In genomic region chr17:7478276-7479138, GRCh38 we compare ENCODE assay signal across 1 cellular context.
TF ChIP-seq lines count a peak whose summit lies in the region.

No MANE protein-coding gene starts in this region.

TF ChIP-seq in HepG2, 621 proteins besides CTCF, POLR2A, EP300 and RAD21 (continued from another document):
- TF ChIP-seq PRDM10 (CRISPR knock-in tag; IDR thresholded peaks at IDR 0.05; ENCODE audit: low read depth): peak; percentile 32; the same call in 1 of the 2 replicates
- no peak for TF ChIP-seq HNRNPH1 (optimal IDR thresholded peaks at IDR 0.05; ENCODE audit: low read depth, low read length)
- no peak; the same call in 1 of the 2 replicates for TF ChIP-seq ZNF646 (CRISPR knock-in tag; IDR thresholded peaks at IDR 0.05)
- TF ChIP-seq ZNF567 (CRISPR knock-in tag; IDR thresholded peaks at IDR 0.05; ENCODE audit: borderline replicate concordance): 0 out of 2 replicates have a peak, but pooled peaks have one; percentile 49
- no peak for TF ChIP-seq MEIS2 (CRISPR knock-in tag; IDR thresholded peaks at IDR 0.05)
- TF ChIP-seq, protein P1, sequence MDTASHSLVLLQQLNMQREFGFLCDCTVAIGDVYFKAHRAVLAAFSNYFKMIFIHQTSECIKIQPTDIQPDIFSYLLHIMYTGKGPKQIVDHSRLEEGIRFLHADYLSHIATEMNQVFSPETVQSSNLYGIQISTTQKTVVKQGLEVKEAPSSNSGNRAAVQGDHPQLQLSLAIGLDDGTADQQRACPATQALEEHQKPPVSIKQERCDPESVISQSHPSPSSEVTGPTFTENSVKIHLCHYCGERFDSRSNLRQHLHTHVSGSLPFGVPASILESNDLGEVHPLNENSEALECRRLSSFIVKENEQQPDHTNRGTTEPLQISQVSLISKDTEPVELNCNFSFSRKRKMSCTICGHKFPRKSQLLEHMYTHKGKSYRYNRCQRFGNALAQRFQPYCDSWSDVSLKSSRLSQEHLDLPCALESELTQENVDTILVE (CRISPR knock-in tag; IDR thresholded peaks at IDR 0.05): no peak
- TF ChIP-seq, protein P2, sequence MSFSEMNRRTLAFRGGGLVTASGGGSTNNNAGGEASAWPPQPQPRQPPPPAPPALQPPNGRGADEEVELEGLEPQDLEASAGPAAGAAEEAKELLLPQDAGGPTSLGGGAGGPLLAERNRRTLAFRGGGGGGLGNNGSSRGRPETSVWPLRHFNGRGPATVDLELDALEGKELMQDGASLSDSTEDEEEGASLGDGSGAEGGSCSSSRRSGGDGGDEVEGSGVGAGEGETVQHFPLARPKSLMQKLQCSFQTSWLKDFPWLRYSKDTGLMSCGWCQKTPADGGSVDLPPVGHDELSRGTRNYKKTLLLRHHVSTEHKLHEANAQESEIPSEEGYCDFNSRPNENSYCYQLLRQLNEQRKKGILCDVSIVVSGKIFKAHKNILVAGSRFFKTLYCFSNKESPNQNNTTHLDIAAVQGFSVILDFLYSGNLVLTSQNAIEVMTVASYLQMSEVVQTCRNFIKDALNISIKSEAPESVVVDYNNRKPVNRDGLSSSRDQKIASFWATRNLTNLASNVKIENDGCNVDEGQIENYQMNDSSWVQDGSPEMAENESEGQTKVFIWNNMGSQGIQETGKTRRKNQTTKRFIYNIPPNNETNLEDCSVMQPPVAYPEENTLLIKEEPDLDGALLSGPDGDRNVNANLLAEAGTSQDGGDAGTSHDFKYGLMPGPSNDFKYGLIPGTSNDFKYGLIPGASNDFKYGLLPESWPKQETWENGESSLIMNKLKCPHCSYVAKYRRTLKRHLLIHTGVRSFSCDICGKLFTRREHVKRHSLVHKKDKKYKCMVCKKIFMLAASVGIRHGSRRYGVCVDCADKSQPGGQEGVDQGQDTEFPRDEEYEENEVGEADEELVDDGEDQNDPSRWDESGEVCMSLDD (CRISPR knock-in tag; IDR thresholded peaks at IDR 0.05; ENCODE audit: borderline replicate concordance): peak; percentile 82
- TF ChIP-seq FOXA3 (CRISPR knock-in tag; IDR thresholded peaks at IDR 0.05): 0 out of 2 replicates have a peak, but pooled peaks have one; percentile 9
- TF ChIP-seq ZNF619 (CRISPR knock-in tag; IDR thresholded peaks at IDR 0.05): 0 out of 2 replicates have a peak, but pooled peaks have one; percentile 43
- TF ChIP-seq, protein P3, sequence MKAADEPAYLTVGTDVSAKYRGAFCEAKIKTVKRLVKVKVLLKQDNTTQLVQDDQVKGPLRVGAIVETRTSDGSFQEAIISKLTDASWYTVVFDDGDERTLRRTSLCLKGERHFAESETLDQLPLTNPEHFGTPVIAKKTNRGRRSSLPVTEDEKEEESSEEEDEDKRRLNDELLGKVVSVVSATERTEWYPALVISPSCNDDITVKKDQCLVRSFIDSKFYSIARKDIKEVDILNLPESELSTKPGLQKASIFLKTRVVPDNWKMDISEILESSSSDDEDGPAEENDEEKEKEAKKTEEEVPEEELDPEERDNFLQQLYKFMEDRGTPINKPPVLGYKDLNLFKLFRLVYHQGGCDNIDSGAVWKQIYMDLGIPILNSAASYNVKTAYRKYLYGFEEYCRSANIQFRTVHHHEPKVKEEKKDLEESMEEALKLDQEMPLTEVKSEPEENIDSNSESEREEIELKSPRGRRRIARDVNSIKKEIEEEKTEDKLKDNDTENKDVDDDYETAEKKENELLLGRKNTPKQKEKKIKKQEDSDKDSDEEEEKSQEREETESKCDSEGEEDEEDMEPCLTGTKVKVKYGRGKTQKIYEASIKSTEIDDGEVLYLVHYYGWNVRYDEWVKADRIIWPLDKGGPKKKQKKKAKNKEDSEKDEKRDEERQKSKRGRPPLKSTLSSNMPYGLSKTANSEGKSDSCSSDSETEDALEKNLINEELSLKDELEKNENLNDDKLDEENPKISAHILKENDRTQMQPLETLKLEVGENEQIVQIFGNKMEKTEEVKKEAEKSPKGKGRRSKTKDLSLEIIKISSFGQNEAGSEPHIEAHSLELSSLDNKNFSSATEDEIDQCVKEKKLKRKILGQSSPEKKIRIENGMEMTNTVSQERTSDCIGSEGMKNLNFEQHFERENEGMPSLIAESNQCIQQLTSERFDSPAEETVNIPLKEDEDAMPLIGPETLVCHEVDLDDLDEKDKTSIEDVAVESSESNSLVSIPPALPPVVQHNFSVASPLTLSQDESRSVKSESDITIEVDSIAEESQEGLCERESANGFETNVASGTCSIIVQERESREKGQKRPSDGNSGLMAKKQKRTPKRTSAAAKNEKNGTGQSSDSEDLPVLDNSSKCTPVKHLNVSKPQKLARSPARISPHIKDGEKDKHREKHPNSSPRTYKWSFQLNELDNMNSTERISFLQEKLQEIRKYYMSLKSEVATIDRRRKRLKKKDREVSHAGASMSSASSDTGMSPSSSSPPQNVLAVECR (CRISPR knock-in tag; IDR thresholded peaks at IDR 0.05; ENCODE audit: borderline replicate concordance): peak; percentile 27
- 0 out of 2 replicates have a peak, but pooled peaks have one; percentile 52 for TF ChIP-seq FLYWCH1 (CRISPR knock-in tag; IDR thresholded peaks at IDR 0.05)
- peak; percentile 50; the same call in 1 of the 2 replicates for TF ChIP-seq HOXA9 (CRISPR knock-in tag; IDR thresholded peaks at IDR 0.05; ENCODE audit: borderline replicate concordance)
- no peak for TF ChIP-seq HNRNPLL (IDR thresholded peaks at IDR 0.05; ENCODE audit: low read depth, low read length, poor library complexity, severe bottlenecking)
- TF ChIP-seq ZNF883 (CRISPR knock-in tag; IDR thresholded peaks at IDR 0.05; ENCODE audit: not compliant biosample characterization): peak; percentile 47
- no peak for TF ChIP-seq FIP1L1 (IDR thresholded peaks at IDR 0.05; ENCODE audit: borderline replicate concordance, insufficient read depth, low read depth, low read length)
- TF ChIP-seq, protein P4, sequence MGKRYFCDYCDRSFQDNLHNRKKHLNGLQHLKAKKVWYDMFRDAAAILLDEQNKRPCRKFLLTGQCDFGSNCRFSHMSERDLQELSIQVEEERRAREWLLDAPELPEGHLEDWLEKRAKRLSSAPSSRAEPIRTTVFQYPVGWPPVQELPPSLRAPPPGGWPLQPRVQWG (CRISPR knock-in tag; IDR thresholded peaks at IDR 0.05; ENCODE audit: borderline replicate concordance, low read depth): no peak
- no peak for TF ChIP-seq AGO2 (optimal IDR thresholded peaks at IDR 0.05; ENCODE audit: low read depth, low read length)
- peak; percentile 62; the same call in 1 of the 2 replicates for TF ChIP-seq EED (CRISPR knock-in tag; IDR thresholded peaks at IDR 0.05)
- TF ChIP-seq POLR2AphosphoS5 (IDR thresholded peaks at IDR 0.05; ENCODE audit: low read depth, low read length): 0 out of 2 replicates have a peak, but pooled peaks have one; percentile 3
- TF ChIP-seq SP4 (CRISPR knock-in tag; IDR thresholded peaks at IDR 0.05): no peak
- no peak for TF ChIP-seq BORCS8-MEF2B (CRISPR knock-in tag; IDR thresholded peaks at IDR 0.05)
- TF ChIP-seq ZFX (CRISPR knock-in tag; IDR thresholded peaks at IDR 0.05; ENCODE audit: low read depth): peak; percentile 23; the same call in 1 of the 2 replicates
- TF ChIP-seq SAP130 (CRISPR knock-in tag; IDR thresholded peaks at IDR 0.05; ENCODE audit: low read depth): peak; percentile 20; the same call in 1 of the 2 replicates
- peak; percentile 54; the same call in 1 of the 2 replicates for TF ChIP-seq ZC3H13 (CRISPR knock-in tag; IDR thresholded peaks at IDR 0.05)
- TF ChIP-seq ZNF234 (CRISPR knock-in tag; conservative IDR thresholded peaks at IDR 0.05): 0 out of 2 replicates have a peak, but pooled peaks have one; percentile 10
- TF ChIP-seq BRD4 (CRISPR knock-in tag; IDR thresholded peaks at IDR 0.05): 0 out of 2 replicates have a peak, but pooled peaks have one; percentile 41
- TF ChIP-seq TMF1 (CRISPR knock-in tag; IDR thresholded peaks at IDR 0.05; ENCODE audit: low read depth): peak; percentile 24; the same call in 1 of the 2 replicates
- 0 out of 2 replicates have a peak, but pooled peaks have one; percentile 35 for TF ChIP-seq ZSCAN21 (CRISPR knock-in tag; IDR thresholded peaks at IDR 0.05; ENCODE audit: borderline replicate concordance)
